In the genomic region with DNA sequence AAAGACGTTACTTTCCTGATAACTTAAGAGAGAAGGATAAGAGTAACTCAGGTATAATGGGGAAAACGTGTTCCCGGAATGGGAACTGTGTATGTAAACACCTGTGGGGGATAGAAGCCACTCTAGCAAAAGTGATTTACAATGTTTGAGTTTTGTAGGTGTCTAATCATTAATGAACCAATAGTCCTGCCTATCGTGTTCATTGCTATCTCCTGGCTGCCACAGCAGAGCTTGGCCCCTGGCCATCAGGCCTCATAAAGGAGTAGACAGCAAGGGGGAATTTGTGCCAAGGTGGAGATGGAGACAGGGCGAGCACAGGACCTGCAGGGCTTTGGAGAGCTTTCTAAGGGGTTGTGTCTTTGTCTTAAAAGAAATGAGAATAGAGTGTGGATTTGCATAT, we compare ENCODE assay signal across 23 cellular contexts.
"Had no signal": no experiment of that assay in that cellular context is flagged by ENCODE, and none has a peak within 500 bp of the region (broad histone marks: within the 10 kb centered on the region; RNA-seq: fewer than 3 reads in every experiment).

No MANE protein-coding gene starts in this region.

- DNase-seq: activated CD4-positive, alpha-beta T cell treated with anti-CD3 and anti-CD28 coated beads for 36 hours; activated CD4-positive, alpha-beta T cell treated with anti-CD3 and anti-CD28 coated beads, Interleukin-2, amount 50 U/mL, for 1 hour; activated CD8-positive, alpha-beta memory T cell treated with anti-CD3 and anti-CD28 coated beads, Interleukin-2, amount 50 U/mL, for 4 hours; activated CD8-positive, alpha-beta T cell treated with anti-CD3 and anti-CD28 coated beads for 36 hours; activated gamma-delta T cell treated with Interleukin-2 at 50 U/mL for 16 hours; activated naive CD4-positive, alpha-beta T cell treated with anti-CD3 and anti-CD28 coated beads, Interleukin-2, amount 10 ng/mL, durations not matched to agents 7 days and 5 days; activated naive CD8-positive, alpha-beta T cell treated with anti-CD3 and anti-CD28 coated beads for 36 hours; activated T-cell treated with anti-CD3 and anti-CD28 coated beads, Interleukin-2, amount 50 U/mL, for 72 hours; cerebellar nuclear complex; Karpas-422; NCI-H1436 treated with DMSO at 0.1 percent for 48 hours; NCI-H187; NCI-H2081 treated with DMSO at 0.1 percent for 48 hours; NCI-H446; NCI-H524 treated with DMSO at 0.1 percent for 48 hours; NCI-H774; NK-92 treated with Interleukin-12 subunit alpha and Interleukin-12 subunit beta, amount 100 ng/mL, for 24 hours; Peyer's patch; Right ventricle myocardium superior; SJCRH30; SK-N-SH; T-helper 1 cell had no signal

- ATAC-seq: activated CD4-positive, alpha-beta T cell treated with anti-CD3 and anti-CD28 coated beads for 36 hours; activated CD8-positive, alpha-beta T cell treated with anti-CD3 and anti-CD28 coated beads for 36 hours; activated T-cell treated with anti-CD3 and anti-CD28 coated beads, Interleukin-2, amount 50 U/mL, for 72 hours; K562 had no signal

- FAIRE-seq: K562 had no signal
